Comparison of ENCODE assay signal across 25 cellular contexts in genomic region chr16:55292491-55292890, GRCh38. TPM values are rescaled to one million over a fixed set of nuclear protein-coding genes. Genes with fewer than 3 reads are reported as not detected.
A peak's percentile ranks its signal among the peaks of the same experiment; 100 is the strongest.
DNase-seq lines count a peak whose midpoint lies in the region; TF ChIP-seq lines count a peak whose summit lies in the region.
"Had no signal": no experiment of that assay in that cellular context is flagged by ENCODE, and none has a peak within 500 bp of the region (broad histone marks: within the 10 kb centered on the region; RNA-seq: fewer than 3 reads in every experiment).

No MANE protein-coding gene starts in this region.

- no peak overlapping the region for H2AFZ ChIP-seq in neural progenitor cell (replicated peaks)

- H3F3A ChIP-seq in neural progenitor cell (ENCODE audit: low read depth): peaks cover 6% of the 10 kb centered on the region

- peaks cover 10% of the 10 kb centered on the region for H3K9me3 ChIP-seq in neural progenitor cell (ENCODE audit: low read depth)
- H3K9me3 ChIP-seq: HAP-1 had no signal

- H3K79me2 ChIP-seq in neural progenitor cell (ENCODE audit: low read depth): no peaks in the 10 kb centered on the region

- no peak overlapping the region for H3K27ac ChIP-seq in neural progenitor cell
- H3K27ac ChIP-seq: SJCRH30 had no signal

- peaks cover 24% of the 10 kb centered on the region for H3K4me1 ChIP-seq in neural progenitor cell
- H3K4me1 ChIP-seq: HAP-1 had no signal

- DNase-seq in NCI-H1105 treated with DMSO at 0.1 percent for 48 hours (lab: John Stamatoyannopoulos, UW) (peak; percentile 22), NCI-H1105 (lab: John Stamatoyannopoulos, UW) (no peak), NCI-H524 (lab: John Stamatoyannopoulos, UW) (peak; percentile 20 to 84), iPS DF 19.7 (ENCODE audit: low read depth, low spot score) (peak; percentile 63), neural progenitor cell (ENCODE audit: low spot score) (peak; percentile 74), medulla oblongata (ENCODE audit: extremely low spot score) (no peak), foreskin fibroblast (no peak)
- no peak for DNase-seq in stimulated activated naive CD4-positive, alpha-beta T cell (lab: John Stamatoyannopoulos, UW)
- DNase-seq: 8988T; AML-193; C1 segment of cervical spinal cord; Calu3; CD8-positive, alpha-beta T cell; DMS53; GF-D8; Kasumi-1; NCI-H1417 treated with DMSO at 0.1 percent for 48 hours; NCI-H187; NCI-H226; NCI-H510A treated with DMSO at 0.1 percent for 48 hours; NCI-H82; SJCRH30; T-cell had no signal

- peak overlapping the region; percentile 8 for H3K27ac Mint-ChIP-seq in neural progenitor cell
- H3K27ac Mint-ChIP-seq: CD8-positive, alpha-beta T cell; T-cell had no signal

- no peaks in the 10 kb centered on the region for H4K20me1 ChIP-seq in neural progenitor cell (ENCODE audit: low read depth)

- H3K4me3 ChIP-seq in neural progenitor cell (no peak overlapping the region), foreskin fibroblast (ENCODE audit: low read depth in 1 of 2, low read length in 2 of 2) (no peak overlapping the region)
- H3K4me3 ChIP-seq: HAP-1, SJCRH30 had no signal

- H3K4me1 Mint-ChIP-seq in neural progenitor cell: peaks cover 28% of the 10 kb centered on the region
- H3K4me1 Mint-ChIP-seq: T-cell had no signal

- no peak for TF ChIP-seq CTCF in neural progenitor cell (IDR thresholded peaks at IDR 0.05)
- no peak for TF ChIP-seq CTCF in foreskin fibroblast (IDR thresholded peaks at IDR 0.05; ENCODE audit: low read depth, low read length)

- H3K9me3 Mint-ChIP-seq in neural progenitor cell: peaks cover 9% of the 10 kb centered on the region

- no peak overlapping the region for H3K4me3 Mint-ChIP-seq in neural progenitor cell
- H3K4me3 Mint-ChIP-seq: CD8-positive, alpha-beta T cell; T-cell had no signal

- H3K27me3 Mint-ChIP-seq in neural progenitor cell (ENCODE audit: insufficient read depth, low read depth): no peaks in the 10 kb centered on the region

- H3K4me2 ChIP-seq in neural progenitor cell: peak overlapping the region; percentile 48

- peaks cover 4% of the 10 kb centered on the region for H3K36me3 ChIP-seq in neural progenitor cell
- H3K36me3 ChIP-seq: HAP-1, SJCRH30 had no signal

- peaks cover 2% of the 10 kb centered on the region for H3K36me3 Mint-ChIP-seq in neural progenitor cell
- H3K36me3 Mint-ChIP-seq: CD8-positive, alpha-beta T cell; T-cell had no signal

- H3K9ac ChIP-seq in neural progenitor cell: no peak overlapping the region

- no peaks in the 10 kb centered on the region for H3K27me3 ChIP-seq in neural progenitor cell

RNA-seq across cellular contexts. Expression of gene IRX6, which starts 31.5 kb away (rescaled TPM):
- not detected in 2 replicates for total RNA-seq in neural progenitor cell (ENCODE audit: low replicate concordance)
- total RNA-seq: Calu3; CD8-positive, alpha-beta T cell; MCF 10A; T-cell had no signal

Comparison
In these comparisons a context has a peak if more than half of its experiments do, and no peak if none do; other contexts are left out.
1. DNase-seq: peak in NCI-H1105 treated with DMSO at 0.1 percent for 48 hours (single experiment), NCI-H524 (2 of 2), iPS DF 19.7 (single experiment) and neural progenitor cell (single experiment); none in NCI-H1105 (single experiment), medulla oblongata (single experiment), foreskin fibroblast (0 of 2) and stimulated activated naive CD4-positive, alpha-beta T cell (0 of 6).